Comparison of ENCODE assay signal across 10 cellular contexts in the genomic region with DNA sequence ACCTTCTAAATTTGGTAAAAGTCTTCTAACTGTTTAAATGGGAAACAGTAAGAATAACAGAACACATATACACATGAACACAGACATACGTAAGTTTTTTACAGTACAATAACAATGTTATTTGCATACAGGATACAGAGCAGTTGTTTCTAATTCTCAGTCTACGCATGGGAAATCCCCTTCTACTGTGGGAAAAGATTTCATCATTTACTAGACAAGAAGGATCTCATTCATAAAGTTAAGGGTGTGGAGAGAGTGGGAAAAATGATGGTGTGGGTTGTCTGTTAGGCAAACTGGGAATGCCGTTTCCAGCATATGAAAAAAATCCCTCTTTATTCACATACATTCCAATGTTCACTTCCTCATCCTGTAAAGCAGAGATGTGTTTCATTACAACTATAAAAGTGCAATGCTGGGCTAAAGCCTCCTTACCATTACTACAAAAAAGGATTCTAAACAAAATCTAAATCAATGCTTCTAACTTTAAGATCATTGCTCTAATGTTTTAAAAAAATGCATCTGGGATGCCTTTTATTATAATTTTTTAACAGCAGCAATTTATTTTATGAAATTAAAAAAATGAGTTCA.
A peak's percentile ranks its signal among the peaks of the same experiment; 100 is the strongest.
DNase-seq lines count a peak whose midpoint lies in the region; ATAC-seq and FAIRE-seq lines count a peak whose summit lies in the region.
"Had no signal": no experiment of that assay in that cellular context is flagged by ENCODE, and none has a peak within 500 bp of the region (broad histone marks: within the 10 kb centered on the region; RNA-seq: fewer than 3 reads in every experiment).

No MANE protein-coding gene starts in this region.

- ATAC-seq in GM18508 (IDR thresholded peaks at IDR 0.05; ENCODE audit: insufficient read depth, unreplicated experiment) = peak; percentile 91
- ATAC-seq in GM21825 (IDR thresholded peaks at IDR 0.05; ENCODE audit: unreplicated experiment) = peak; percentile 98

- no peak for FAIRE-seq in frontal cortex (lab: Jason Lieb, UNC)

- DNase-seq in NCI-H1048 (lab: John Stamatoyannopoulos, UW) = peak; percentile 51
- peak; percentile 68 for DNase-seq in iris pigment epithelial cell (ENCODE audit: low read depth)
- no peak for DNase-seq in C1 segment of cervical spinal cord (lab: John Stamatoyannopoulos, UW)
- no peak for DNase-seq in nucleus accumbens (lab: John Stamatoyannopoulos, UW)
- DNase-seq in stimulated activated naive CD4-positive, alpha-beta T cell (lab: John Stamatoyannopoulos, UW) = no peak
- DNase-seq in frontal cortex (ENCODE audit: low spot score in 2 of 2) = no peak
- DNase-seq: activated naive CD4-positive, alpha-beta T cell treated with Interleukin-2 at 50 U/mL for 16 hours; right lobe of liver had no signal

Comparison
In these comparisons a context has a peak if more than half of its experiments do, and no peak if none do; other contexts are left out.
1. DNase-seq: peak in NCI-H1048 (single experiment) and iris pigment epithelial cell (single experiment); none in C1 segment of cervical spinal cord (0 of 14), nucleus accumbens (0 of 56), stimulated activated naive CD4-positive, alpha-beta T cell (0 of 6) and frontal cortex (0 of 2).